ENCODE assay signal across 8 cellular contexts in the genomic region with DNA sequence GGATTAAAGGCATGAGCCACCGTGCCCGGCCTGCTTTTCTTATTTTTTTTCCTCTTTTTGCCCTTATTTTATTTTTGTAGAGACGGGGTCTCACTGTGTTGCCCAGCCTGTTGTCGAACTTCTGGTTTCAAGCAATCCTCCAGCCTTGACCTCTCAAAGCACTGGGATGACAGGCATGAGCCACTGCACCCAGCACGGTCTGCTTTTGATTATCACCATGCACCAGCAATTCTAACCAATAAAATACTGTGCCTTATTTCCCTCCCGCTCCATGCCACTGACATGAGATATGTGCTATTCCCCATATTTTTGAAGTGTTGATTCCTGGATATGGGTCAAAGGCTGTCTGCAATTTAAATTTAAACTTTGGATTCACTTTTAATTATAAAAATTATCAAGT.
"Had no signal": no experiment of that assay in that cellular context is flagged by ENCODE, and none has a peak within 500 bp of the region (broad histone marks: within the 10 kb centered on the region; RNA-seq: fewer than 3 reads in every experiment).

No MANE protein-coding gene starts in this region.

- H3K27ac ChIP-seq: GM23248, HL-60 had no signal

- DNase-seq: GM23248, GOT3, H7, KBM-7 had no signal

- H2AFZ ChIP-seq: GM23248 had no signal

- H3K9ac ChIP-seq: GM23248 had no signal

- H3K9me3 ChIP-seq: HAP-1 had no signal

- ATAC-seq: HCT116, HepG2 had no signal

- H3K4me1 ChIP-seq: HAP-1 had no signal

- H3K36me3 ChIP-seq: HAP-1 had no signal

- H3K4me3 ChIP-seq: GM23248, HAP-1 had no signal
